ENCODE assay signal across 23 cellular contexts in the genomic region with DNA sequence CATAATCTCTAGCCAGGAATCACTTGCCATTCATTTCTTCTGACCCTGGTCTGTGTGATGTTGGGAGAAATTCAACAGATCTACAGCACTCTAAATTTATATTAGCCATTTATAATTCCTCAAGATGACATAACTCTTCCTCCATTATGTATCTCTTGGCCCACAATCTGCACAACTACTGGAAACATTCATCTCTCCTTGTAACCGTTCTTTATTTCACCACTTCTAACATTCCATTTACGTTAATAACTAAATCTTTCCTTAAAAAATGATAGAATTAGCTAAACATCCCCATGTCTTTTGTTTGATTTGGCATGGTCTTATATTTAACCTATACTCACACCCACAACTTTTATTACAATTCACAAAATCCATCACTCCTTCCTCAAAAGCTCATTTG.
DNase-seq lines count a peak whose midpoint lies in the region; FAIRE-seq and TF ChIP-seq lines count a peak whose summit lies in the region.
"Had no signal": no experiment of that assay in that cellular context is flagged by ENCODE, and none has a peak within 500 bp of the region (broad histone marks: within the 10 kb centered on the region; RNA-seq: fewer than 3 reads in every experiment).

No MANE protein-coding gene starts in this region.

- peaks cover 11% of the 10 kb centered on the region for H3K27me3 Mint-ChIP-seq in HFFc6 (ENCODE audit: insufficient read depth)
- H3K27me3 Mint-ChIP-seq: CD4-positive, CD25-positive, alpha-beta regulatory T cell had no signal

- in situ Hi-C loops in astrocyte of the spinal cord (cut with HindIII; ENCODE audit: low sequenced_read_pairs) = no loop called here

- peaks cover 42% of the 10 kb centered on the region for H3K4me1 Mint-ChIP-seq in HFFc6 (ENCODE audit: low read depth)
- H3K4me1 Mint-ChIP-seq: CD4-positive, CD25-positive, alpha-beta regulatory T cell had no signal

- H3K27ac ChIP-seq in ACC112 (ENCODE audit: low read depth, low read length) (peak overlapping the region; percentile 56), tibial artery (no peak overlapping the region)
- H3K27ac ChIP-seq: 22Rv1, BLaER1, SJCRH30 had no signal

- H3K36me3 ChIP-seq in ACC112 (ENCODE audit: insufficient read depth, low read length) = no peaks in the 10 kb centered on the region
- no peaks in the 10 kb centered on the region for H3K36me3 ChIP-seq in tibial artery
- H3K36me3 ChIP-seq: BLaER1, MG63, SJCRH30 had no signal

- H3K27me3 ChIP-seq in ACC112 (ENCODE audit: insufficient read depth, low read length) (no peaks in the 10 kb centered on the region), tibial artery (no peaks in the 10 kb centered on the region)
- H3K27me3 ChIP-seq: BLaER1, MG63, SJCRH30 had no signal

- no peak for FAIRE-seq in D721Med (lab: Jason Lieb, UNC)
- FAIRE-seq: GM18507, H54 had no signal

- peak overlapping the region; percentile 23; the same call in 1 of the 2 replicates for H3K4me3 Mint-ChIP-seq in HFFc6
- H3K4me3 Mint-ChIP-seq: CD4-positive, CD25-positive, alpha-beta regulatory T cell had no signal

- peak; percentile 12 for DNase-seq in HFFc6
- DNase-seq in astrocyte of the spinal cord (ENCODE audit: low read depth, low spot score) = peak; percentile 46
- DNase-seq in iris pigment epithelial cell (ENCODE audit: low read depth) = peak; percentile 54
- DNase-seq in tibial artery = no peak
- DNase-seq in DMS53 (lab: John Stamatoyannopoulos, UW) = no peak
- DNase-seq in D721Med (ENCODE audit: insufficient read length, low spot score) = no peak
- DNase-seq: ACHN; CD4-positive, CD25-positive, alpha-beta regulatory T cell; KG1; MG63; NCI-H1105 treated with DMSO at 0.1 percent for 48 hours; NCI-H2029; NCI-H446; NCI-H524 treated with DMSO at 0.1 percent for 48 hours; NCI-H82; NK-92 treated with Interleukin-12 subunit alpha and Interleukin-12 subunit beta, amount 100 ng/mL, for 24 hours; PC-3; SJCRH30 had no signal

- H3K36me3 Mint-ChIP-seq in HFFc6 (ENCODE audit: low read depth) = peaks cover 36% of the 10 kb centered on the region
- H3K36me3 Mint-ChIP-seq: CD4-positive, CD25-positive, alpha-beta regulatory T cell had no signal

- H3K4me1 ChIP-seq in ACC112 (ENCODE audit: control insufficient read depth, insufficient read depth, low read length, unreplicated experiment) (peaks cover 18% of the 10 kb centered on the region), tibial artery (no peaks in the 10 kb centered on the region)
- H3K4me1 ChIP-seq: BLaER1, SJCRH30 had no signal

- no peaks in the 10 kb centered on the region for H3K79me2 ChIP-seq in ACC112 (ENCODE audit: control insufficient read depth, insufficient read depth, low read length, unreplicated experiment)

- TF ChIP-seq CTCF in HFFc6 (IDR thresholded peaks at IDR 0.05) (no peak), astrocyte of the spinal cord (IDR thresholded peaks at IDR 0.05; ENCODE audit: low read depth, low read length) (no peak), tibial artery (IDR thresholded peaks at IDR 0.05) (no peak), D721Med (IDR thresholded peaks at IDR 0.05; ENCODE audit: insufficient read depth, missing control alignments) (no peak)

- no peaks in the 10 kb centered on the region; the same call in 1 of the 2 replicates for H3K9me3 Mint-ChIP-seq in HFFc6

- no peaks in the 10 kb centered on the region for H3K9me3 ChIP-seq in tibial artery
- H3K9me3 ChIP-seq: BLaER1, MG63, SJCRH30 had no signal

- H3K27ac Mint-ChIP-seq in HFFc6 = peak overlapping the region; percentile 42
- H3K27ac Mint-ChIP-seq: CD4-positive, CD25-positive, alpha-beta regulatory T cell had no signal

- no peak overlapping the region for H3K4me3 ChIP-seq in ACC112 (ENCODE audit: low read depth, low read length)
- no peak overlapping the region for H3K4me3 ChIP-seq in astrocyte of the spinal cord (ENCODE audit: low read depth, low read length)
- H3K4me3 ChIP-seq in tibial artery = no peak overlapping the region
- H3K4me3 ChIP-seq: BLaER1, MG63, SJCRH30 had no signal

- intact Hi-C loops in tibial artery (cut with DNase I; ENCODE audit: low total_unique reads) = no loop called here

- peak overlapping the region; percentile 36 for H2AFZ ChIP-seq in ACC112 (ENCODE audit: low read length, unreplicated experiment)

Comparison
In these comparisons a context has a peak if more than half of its experiments do, and no peak if none do; other contexts are left out.
1. DNase-seq: peak in HFFc6 (single experiment), astrocyte of the spinal cord (single experiment) and iris pigment epithelial cell (single experiment); none in tibial artery (0 of 2), DMS53 (single experiment) and D721Med (single experiment).